1 cellular context compared by ENCODE assay signal in the genomic region with DNA sequence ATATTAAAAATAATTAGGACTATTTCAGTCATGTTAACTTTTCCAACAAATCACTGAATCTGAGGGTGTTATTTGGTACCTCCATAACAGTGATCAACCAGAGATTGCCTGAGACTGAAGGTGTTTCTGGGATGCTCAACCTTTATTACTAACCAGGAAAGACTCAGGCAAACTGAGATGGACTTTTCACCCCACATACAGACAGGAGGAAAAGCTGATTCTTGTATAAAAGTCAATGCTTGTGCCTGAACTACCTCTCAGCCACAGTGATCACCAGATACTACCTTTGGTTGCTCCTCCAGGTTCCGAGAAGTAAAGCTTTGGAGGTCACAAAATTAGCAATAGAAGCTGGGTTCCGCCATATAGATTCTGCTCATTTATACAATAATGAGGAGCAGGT.
TF ChIP-seq lines count a peak whose summit lies in the region.

No MANE protein-coding gene starts in this region.

TF ChIP-seq in SK-N-SH, 30 proteins besides CTCF, POLR2A, EP300 and RAD21 (continued from another document):
- TF ChIP-seq, protein P1, sequence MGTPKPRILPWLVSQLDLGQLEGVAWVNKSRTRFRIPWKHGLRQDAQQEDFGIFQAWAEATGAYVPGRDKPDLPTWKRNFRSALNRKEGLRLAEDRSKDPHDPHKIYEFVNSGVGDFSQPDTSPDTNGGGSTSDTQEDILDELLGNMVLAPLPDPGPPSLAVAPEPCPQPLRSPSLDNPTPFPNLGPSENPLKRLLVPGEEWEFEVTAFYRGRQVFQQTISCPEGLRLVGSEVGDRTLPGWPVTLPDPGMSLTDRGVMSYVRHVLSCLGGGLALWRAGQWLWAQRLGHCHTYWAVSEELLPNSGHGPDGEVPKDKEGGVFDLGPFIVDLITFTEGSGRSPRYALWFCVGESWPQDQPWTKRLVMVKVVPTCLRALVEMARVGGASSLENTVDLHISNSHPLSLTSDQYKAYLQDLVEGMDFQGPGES (IDR thresholded peaks at IDR 0.05; ENCODE audit: low read depth, low read length): no peak
- TF ChIP-seq NRF1 (IDR thresholded peaks at IDR 0.05; ENCODE audit: low read depth, low read length) (no peak), GABPA (IDR thresholded peaks at IDR 0.05; ENCODE audit: low read depth) (no peak), TEAD4 (IDR thresholded peaks at IDR 0.05; ENCODE audit: borderline replicate concordance, insufficient read depth) (no peak), GATA2 (CRISPR knock-in tag; IDR thresholded peaks at IDR 0.05) (no peak), NFIC (IDR thresholded peaks at IDR 0.05; ENCODE audit: borderline replicate concordance) (no peak), SMC3 (IDR thresholded peaks at IDR 0.05; ENCODE audit: low read depth, low read length) (no peak), JUND (IDR thresholded peaks at IDR 0.05) (no peak), FOXM1 (IDR thresholded peaks at IDR 0.05; ENCODE audit: low read depth) (no peak), EZH2phosphoT487 (IDR thresholded peaks at IDR 0.05; ENCODE audit: borderline replicate concordance, low read depth) (no peak)
- TF ChIP-seq, protein P2, sequence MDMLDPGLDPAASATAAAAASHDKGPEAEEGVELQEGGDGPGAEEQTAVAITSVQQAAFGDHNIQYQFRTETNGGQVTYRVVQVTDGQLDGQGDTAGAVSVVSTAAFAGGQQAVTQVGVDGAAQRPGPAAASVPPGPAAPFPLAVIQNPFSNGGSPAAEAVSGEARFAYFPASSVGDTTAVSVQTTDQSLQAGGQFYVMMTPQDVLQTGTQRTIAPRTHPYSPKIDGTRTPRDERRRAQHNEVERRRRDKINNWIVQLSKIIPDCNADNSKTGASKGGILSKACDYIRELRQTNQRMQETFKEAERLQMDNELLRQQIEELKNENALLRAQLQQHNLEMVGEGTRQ (IDR thresholded peaks at IDR 0.05; ENCODE audit: borderline replicate concordance, low read depth, low read length): no peak
- TF ChIP-seq, protein P3, sequence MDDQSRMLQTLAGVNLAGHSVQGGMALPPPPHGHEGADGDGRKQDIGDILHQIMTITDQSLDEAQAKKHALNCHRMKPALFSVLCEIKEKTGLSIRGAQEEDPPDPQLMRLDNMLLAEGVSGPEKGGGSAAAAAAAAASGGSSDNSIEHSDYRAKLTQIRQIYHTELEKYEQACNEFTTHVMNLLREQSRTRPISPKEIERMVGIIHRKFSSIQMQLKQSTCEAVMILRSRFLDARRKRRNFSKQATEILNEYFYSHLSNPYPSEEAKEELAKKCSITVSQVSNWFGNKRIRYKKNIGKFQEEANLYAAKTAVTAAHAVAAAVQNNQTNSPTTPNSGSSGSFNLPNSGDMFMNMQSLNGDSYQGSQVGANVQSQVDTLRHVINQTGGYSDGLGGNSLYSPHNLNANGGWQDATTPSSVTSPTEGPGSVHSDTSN (IDR thresholded peaks at IDR 0.05): no peak
